1 cellular context compared by ENCODE assay signal in genomic region chr10:103703941-103704919, GRCh38.
TF ChIP-seq lines count a peak whose summit lies in the region.

No MANE protein-coding gene starts in this region.

TF ChIP-seq in HCT116, 20 proteins besides CTCF, POLR2A, EP300 and RAD21 (continued from another document):
- no peak for TF ChIP-seq CBX3 (IDR thresholded peaks at IDR 0.05; ENCODE audit: low read depth)
- no peak for TF ChIP-seq ELF1 (IDR thresholded peaks at IDR 0.05; ENCODE audit: borderline replicate concordance, low read depth)
- no peak for TF ChIP-seq MAX (IDR thresholded peaks at IDR 0.05)
- TF ChIP-seq EZH2 (IDR thresholded peaks at IDR 0.05) = no peak
- no peak for TF ChIP-seq POLR2AphosphoS5 (IDR thresholded peaks at IDR 0.05; ENCODE audit: low read depth, low read length)
- no peak for TF ChIP-seq SIN3A (IDR thresholded peaks at IDR 0.05; ENCODE audit: low read depth)
- no peak for TF ChIP-seq JUND (IDR thresholded peaks at IDR 0.05)
- TF ChIP-seq SP1 (IDR thresholded peaks at IDR 0.05; ENCODE audit: low read depth) = no peak
- TF ChIP-seq TCF7L2 (IDR thresholded peaks at IDR 0.05; ENCODE audit: borderline replicate concordance, extremely low read depth, insufficient read depth, insufficient read length) = no peak
